Comparison of ENCODE assay signal across 9 cellular contexts in genomic region chr11:131408011-131408640, GRCh38. TPM values are rescaled to one million over a fixed set of nuclear protein-coding genes. Genes with fewer than 3 reads are reported as not detected.
A peak's percentile ranks its signal among the peaks of the same experiment; 100 is the strongest.
DNase-seq lines count a peak whose midpoint lies in the region; ATAC-seq and TF ChIP-seq lines count a peak whose summit lies in the region.
"Had no signal": no experiment of that assay in that cellular context is flagged by ENCODE, and none has a peak within 500 bp of the region (broad histone marks: within the 10 kb centered on the region; RNA-seq: fewer than 3 reads in every experiment).

No MANE protein-coding gene starts in this region.

- no peak overlapping the region for H3K4me3 Mint-ChIP-seq in T-helper 2 cell treated with Interferon-gamma antibody and Interleukin-4, amounts not matched to agents 5 μg/mL and 100 μg/mL, for 36 hours
- no peak overlapping the region for H3K4me3 Mint-ChIP-seq in activated CD8-positive, alpha-beta memory T cell treated with anti-CD3 and anti-CD28 coated beads, Interleukin-2, amount 10 ng/mL, durations not matched to agents 7 days and 5 days
- H3K4me3 Mint-ChIP-seq: dendritic cell treated with granulocyte-macrophage colony-stimulating factor and Interleukin-4, amounts not matched to agents 40 ng/mL and 50 ng/mL, for 4 days had no signal

- H3F3A ChIP-seq in GM23248 (ENCODE audit: insufficient read depth) (no peaks in the 10 kb centered on the region), PC-9 (ENCODE audit: insufficient read depth, low read depth) (no peaks in the 10 kb centered on the region)

- WGBS in GM23248 (ENCODE audit: low coverage in 1 of 2, low lambda C conversion rate in 2 of 2, missing lambda C conversion rate in 2 of 2), 2 experiments, result 12 to 18% methylated on average over 5 of the region's 5 CpGs
- 31 to 37% methylated on average over 4 to 5 of the region's 5 CpGs for WGBS in transverse colon (ENCODE audit: low coverage in 1 of 2), 2 donors

- H3K27ac Mint-ChIP-seq in T-helper 2 cell treated with Interferon-gamma antibody and Interleukin-4, amounts not matched to agents 5 μg/mL and 100 μg/mL, for 36 hours, result no peak overlapping the region
- H3K27ac Mint-ChIP-seq in activated CD8-positive, alpha-beta memory T cell treated with anti-CD3 and anti-CD28 coated beads, Interleukin-2, amount 10 ng/mL, durations not matched to agents 7 days and 5 days, result no peak overlapping the region
- H3K27ac Mint-ChIP-seq: dendritic cell treated with granulocyte-macrophage colony-stimulating factor and Interleukin-4, amounts not matched to agents 40 ng/mL and 50 ng/mL, for 4 days had no signal

- no peak overlapping the region for H3K9ac ChIP-seq in GM23248

- in situ Hi-C loops in GM23248 (cut with MboI), result loop anchor here (25.0 kb wide), 1 partner anchor 254 kb away; no protein-coding TSS in a partner anchor
- in situ Hi-C loops in transverse colon (cut with MboI; ENCODE audit: low pct_ligation_motif_present in 1 of 4, low pct_unique_long_range_greater_than_20kb in 1 of 4, low sequenced_read_pairs in 3 of 4), result no loop called here

- H3K9me2 ChIP-seq in GM23248 (ENCODE audit: insufficient read depth), result no peaks in the 10 kb centered on the region
- H3K9me2 ChIP-seq in PC-9 (ENCODE audit: insufficient read depth), result no peaks in the 10 kb centered on the region

- H3K27ac ChIP-seq in GM23248 (no peak overlapping the region), PC-9 (no peak overlapping the region), transverse colon (no peak overlapping the region), vagina (no peak overlapping the region)

- peak; percentile 48 for TF ChIP-seq CTCF in PC-9 (conservative IDR thresholded peaks at IDR 0.05)
- peak in 3 of 5 experiments; percentile 12 to 24 (median 24) for TF ChIP-seq CTCF in transverse colon (IDR thresholded peaks at IDR 0.05)
- TF ChIP-seq CTCF in vagina (IDR thresholded peaks at IDR 0.05), result no peak

- H3K27me3 ChIP-seq in GM23248 (replicated peaks; ENCODE audit: insufficient read depth), result peaks cover 55% of the 10 kb centered on the region
- no peaks in the 10 kb centered on the region; the same call in 1 of the 2 replicates for H3K27me3 ChIP-seq in PC-9 (ENCODE audit: insufficient read depth, low read depth)
- H3K27me3 ChIP-seq in transverse colon, result no peaks in the 10 kb centered on the region
- no peaks in the 10 kb centered on the region for H3K27me3 ChIP-seq in vagina

- intact Hi-C loops in PC-9 (cut with micrococcal nuclease; ENCODE audit: unreplicated experiment), result loop anchor here (1.0 to 5.0 kb wide), 6 partner anchors 78 to 486 kb away; no protein-coding TSS in a partner anchor
- intact Hi-C loops in transverse colon (cut with DNase I; ENCODE audit: low total_unique reads), result no loop called here
- intact Hi-C loops in vagina (cut with DNase I), result no loop called here

- no peak overlapping the region for H2AFZ ChIP-seq in GM23248
- no peak overlapping the region for H2AFZ ChIP-seq in PC-9

- ATAC-seq in activated CD8-positive, alpha-beta memory T cell treated with anti-CD3 and anti-CD28 coated beads, Interleukin-2, amount 10 ng/mL, durations not matched to agents 7 days and 5 days, result no peak

- POLR2A ChIA-PET in PC-9 (lab: Charles Lee; ENCODE audit: unreplicated experiment), result no interaction called here

- no peak overlapping the region for H3K4me2 ChIP-seq in GM23248 (ENCODE audit: unreplicated experiment)
- no peak overlapping the region for H3K4me2 ChIP-seq in PC-9

- H3K4me1 ChIP-seq in GM23248 (ENCODE audit: insufficient read depth), result no peaks in the 10 kb centered on the region
- H3K4me1 ChIP-seq in PC-9 (replicated peaks; ENCODE audit: insufficient read depth), result no peaks in the 10 kb centered on the region
- no peaks in the 10 kb centered on the region for H3K4me1 ChIP-seq in transverse colon
- no peaks in the 10 kb centered on the region for H3K4me1 ChIP-seq in vagina

- H3K27me3 Mint-ChIP-seq in T-helper 2 cell treated with Interferon-gamma antibody and Interleukin-4, amounts not matched to agents 5 μg/mL and 100 μg/mL, for 36 hours (ENCODE audit: low read depth), result no peaks in the 10 kb centered on the region
- H3K27me3 Mint-ChIP-seq in activated CD8-positive, alpha-beta memory T cell treated with anti-CD3 and anti-CD28 coated beads, Interleukin-2, amount 10 ng/mL, durations not matched to agents 7 days and 5 days, result no peaks in the 10 kb centered on the region

- no peaks in the 10 kb centered on the region for H3K9me3 Mint-ChIP-seq in T-helper 2 cell treated with Interferon-gamma antibody and Interleukin-4, amounts not matched to agents 5 μg/mL and 100 μg/mL, for 36 hours
- H3K9me3 Mint-ChIP-seq in activated CD8-positive, alpha-beta memory T cell treated with anti-CD3 and anti-CD28 coated beads, Interleukin-2, amount 10 ng/mL, durations not matched to agents 7 days and 5 days (ENCODE audit: low read depth), result no peaks in the 10 kb centered on the region
- H3K9me3 Mint-ChIP-seq: dendritic cell treated with granulocyte-macrophage colony-stimulating factor and Interleukin-4, amounts not matched to agents 40 ng/mL and 50 ng/mL, for 4 days had no signal

- CTCF ChIA-PET in PC-9 (lab: Charles Lee), result interaction anchor here (0.6 to 1.6 kb wide), 5 partner anchors 78 to 227 kb away, joined by 3 to 10 read pairs (median 5); no protein-coding TSS in a partner anchor
- CTCF ChIA-PET in activated CD8-positive, alpha-beta memory T cell treated with anti-CD3 and anti-CD28 coated beads, Interleukin-2, amount 10 ng/mL, durations not matched to agents 7 days and 5 days (lab: Charles Lee), result no interaction called here

- H3K9me3 ChIP-seq in GM23248 (ENCODE audit: low read depth), result no peaks in the 10 kb centered on the region
- no peaks in the 10 kb centered on the region; the same call in 1 of the 2 replicates for H3K9me3 ChIP-seq in PC-9 (ENCODE audit: insufficient read depth, low read depth)
- H3K9me3 ChIP-seq in transverse colon, result no peaks in the 10 kb centered on the region
- no peaks in the 10 kb centered on the region for H3K9me3 ChIP-seq in vagina

- H4K20me1 ChIP-seq in GM23248 (ENCODE audit: insufficient read depth), result no peaks in the 10 kb centered on the region
- H4K20me1 ChIP-seq in PC-9 (ENCODE audit: insufficient read depth), result no peaks in the 10 kb centered on the region

- TF ChIP-seq EP300 in transverse colon (IDR thresholded peaks at IDR 0.05; ENCODE audit: low read depth), result no peak

- H3K36me3 Mint-ChIP-seq in T-helper 2 cell treated with Interferon-gamma antibody and Interleukin-4, amounts not matched to agents 5 μg/mL and 100 μg/mL, for 36 hours (ENCODE audit: low read depth), result no peaks in the 10 kb centered on the region
- no peaks in the 10 kb centered on the region for H3K36me3 Mint-ChIP-seq in activated CD8-positive, alpha-beta memory T cell treated with anti-CD3 and anti-CD28 coated beads, Interleukin-2, amount 10 ng/mL, durations not matched to agents 7 days and 5 days

- H3K4me3 ChIP-seq in GM23248 (no peak overlapping the region), PC-9 (no peak overlapping the region), transverse colon (no peak overlapping the region), vagina (no peak overlapping the region)

- TF ChIP-seq POLR2A in transverse colon (IDR thresholded peaks at IDR 0.05) (no peak), vagina (IDR thresholded peaks at IDR 0.05) (no peak)

- no peaks in the 10 kb centered on the region for H3K79me2 ChIP-seq in GM23248 (ENCODE audit: insufficient read depth)
- H3K79me2 ChIP-seq in PC-9 (ENCODE audit: low read depth), result no peaks in the 10 kb centered on the region

- no peaks in the 10 kb centered on the region for H3K4me1 Mint-ChIP-seq in T-helper 2 cell treated with Interferon-gamma antibody and Interleukin-4, amounts not matched to agents 5 μg/mL and 100 μg/mL, for 36 hours (ENCODE audit: low read depth)
- H3K4me1 Mint-ChIP-seq in activated CD8-positive, alpha-beta memory T cell treated with anti-CD3 and anti-CD28 coated beads, Interleukin-2, amount 10 ng/mL, durations not matched to agents 7 days and 5 days, result no peaks in the 10 kb centered on the region

- BruUV-seq in PC-9 (replicated peaks; lab: Mats Ljungman, UMichigan), result no TSS peak

- H3K36me3 ChIP-seq in GM23248 (ENCODE audit: low read depth), result no peaks in the 10 kb centered on the region
- H3K36me3 ChIP-seq in PC-9 (ENCODE audit: low read depth), result no peaks in the 10 kb centered on the region
- no peaks in the 10 kb centered on the region for H3K36me3 ChIP-seq in transverse colon
- no peaks in the 10 kb centered on the region for H3K36me3 ChIP-seq in vagina

- peak; percentile 68 for DNase-seq in Ammon's horn (ENCODE audit: low spot score)
- DNase-seq in GM23248, result peak; percentile 76
- DNase-seq in PC-9, result peak in 1 of 2 experiments; percentile 64
- peak; percentile 49 for DNase-seq in glomerular visceral epithelial cell (ENCODE audit: extremely low spot score)
- no peak for DNase-seq in transverse colon
- DNase-seq in T-helper 2 cell treated with Interferon-gamma antibody and Interleukin-4, amounts not matched to agents 5 μg/mL and 100 μg/mL, for 36 hours (ENCODE audit: low spot score), result no peak
- DNase-seq in vagina (ENCODE audit: extremely low spot score in 2 of 2), result no peak
- DNase-seq in activated CD8-positive, alpha-beta memory T cell treated with anti-CD3 and anti-CD28 coated beads, Interleukin-2, amount 10 ng/mL, durations not matched to agents 7 days and 5 days, result no peak

RNA-seq across cellular contexts. Expression of gene NTM, which starts 37.7 kb away (rescaled TPM):
- total RNA-seq in GM23248 (2014; rRNA removed; shearing (Covaris generic)), result 23.1 and 25.9 TPM in 2 replicates
- polyA plus RNA-seq in GM23248 (2016; fragmentation: Nextera tagmentation; extraction: Ambion mirVana), result 48.3 and 49.0 TPM in 2 replicates
- total RNA-seq in PC-9 (2021), result not detected in 2 replicates
- 1 to 10 TPM in 2 of 4 donors, under 1 TPM in 1, not detected in 1; 0.40 to 3.1 (median 2.1) TPM for total RNA-seq in transverse colon
- total RNA-seq in vagina, result 4.2 TPM
- total RNA-seq in activated CD8-positive, alpha-beta memory T cell treated with anti-CD3 and anti-CD28 coated beads, Interleukin-2, amount 10 ng/mL, durations not matched to agents 7 days and 5 days, result not detected

Comparison
In these comparisons a context has a peak if more than half of its experiments do, and no peak if none do; other contexts are left out.
1. DNase-seq: peak in Ammon's horn (single experiment), GM23248 (single experiment) and glomerular visceral epithelial cell (single experiment); none in transverse colon (single experiment), T-helper 2 cell treated with Interferon-gamma antibody and Interleukin-4, amounts not matched to agents 5 μg/mL and 100 μg/mL, for 36 hours (single experiment), vagina (0 of 2) and activated CD8-positive, alpha-beta memory T cell treated with anti-CD3 and anti-CD28 coated beads, Interleukin-2, amount 10 ng/mL, durations not matched to agents 7 days and 5 days (single experiment).
2. CTCF ChIP-seq: peak in PC-9 (single experiment) and transverse colon (3 of 5); none in vagina (0 of 3).